In the genomic region with DNA sequence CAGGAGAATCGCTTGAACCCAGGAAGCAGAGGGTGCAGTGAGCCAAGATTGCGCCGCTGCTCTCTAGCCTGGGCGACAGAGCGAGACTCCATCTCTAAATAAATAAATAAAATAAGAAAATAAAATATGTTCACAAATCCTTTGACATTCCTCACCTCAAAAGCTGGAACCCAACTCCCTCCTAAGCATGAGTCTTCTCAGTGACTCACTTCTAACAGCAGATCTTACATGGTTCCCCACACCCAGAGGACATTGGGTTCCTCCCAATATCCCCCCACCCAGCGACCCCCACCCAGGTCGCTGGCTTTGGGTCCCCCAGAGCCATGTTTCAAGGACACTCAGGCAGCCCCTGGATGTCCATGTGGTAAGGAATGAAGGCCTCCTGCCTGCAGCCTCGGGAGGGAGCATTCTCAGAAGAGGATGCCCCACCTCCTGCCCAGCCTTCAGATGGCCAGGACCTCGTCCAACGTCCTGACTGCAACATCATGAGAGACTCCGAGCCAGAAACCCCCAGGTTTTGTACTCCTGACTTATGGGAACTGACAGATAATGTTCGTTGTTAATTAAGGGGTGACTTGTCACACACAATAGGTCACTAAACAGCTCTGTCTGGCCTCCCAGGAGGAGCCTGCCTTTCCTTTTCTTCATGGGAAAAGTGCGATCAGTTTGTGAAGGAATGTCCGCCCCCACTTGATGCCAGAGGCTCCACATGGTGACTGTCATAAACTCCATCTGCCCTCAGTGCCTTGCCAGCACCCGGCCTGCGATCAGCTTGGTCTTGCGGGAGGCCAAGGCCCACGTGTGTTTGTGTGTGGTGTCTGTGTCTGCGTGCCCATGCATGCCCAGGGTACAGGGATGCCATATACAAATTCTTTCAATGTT, we compare ENCODE assay signal across 1 cellular context.
A peak's percentile ranks its signal among the peaks of the same experiment; 100 is the strongest.
TF ChIP-seq lines count a peak whose summit lies in the region.

No MANE protein-coding gene starts in this region.

TF ChIP-seq in HEK293, 187 proteins besides CTCF, POLR2A, EP300 and RAD21:
- no peak for TF ChIP-seq ZBTB21 (tag by site-specific recombination; IDR thresholded peaks at IDR 0.05)
- TF ChIP-seq ZBTB8A (tag by site-specific recombination; IDR thresholded peaks at IDR 0.05) = no peak
- no peak for TF ChIP-seq ZNF529 (tag by site-specific recombination; IDR thresholded peaks at IDR 0.05; ENCODE audit: insufficient replicate concordance)
- no peak for TF ChIP-seq ZNF600 (tag by site-specific recombination; IDR thresholded peaks at IDR 0.05)
- no peak for TF ChIP-seq MEIS1 (CRISPR knock-in tag; IDR thresholded peaks at IDR 0.05; ENCODE audit: borderline replicate concordance)
- TF ChIP-seq GLIS1 (tag by site-specific recombination; IDR thresholded peaks at IDR 0.05) = peak; percentile 46
